In genomic region chr14:100554696-100555320, GRCh38 we compare ENCODE assay signal across 1 cellular context.
TF ChIP-seq lines count a peak whose summit lies in the region.

No MANE protein-coding gene starts in this region.

TF ChIP-seq in H1, 55 proteins besides CTCF, POLR2A, EP300 and RAD21:
- TF ChIP-seq CBX5 (IDR thresholded peaks at IDR 0.05; ENCODE audit: low read depth, low read length): no peak
- no peak for TF ChIP-seq KDM5A (IDR thresholded peaks at IDR 0.05; ENCODE audit: low read length)
- no peak for TF ChIP-seq GABPA (IDR thresholded peaks at IDR 0.05; ENCODE audit: borderline replicate concordance, insufficient read depth, low read length)
- no peak for TF ChIP-seq POU5F1 (IDR thresholded peaks at IDR 0.05; ENCODE audit: low read depth, low read length)
- no peak for TF ChIP-seq ATF3 (IDR thresholded peaks at IDR 0.05; ENCODE audit: insufficient read depth, low read depth, low read length)
- no peak for TF ChIP-seq EGR1 (IDR thresholded peaks at IDR 0.05; ENCODE audit: borderline replicate concordance, low read depth, low read length)
- TF ChIP-seq CTBP2 (IDR thresholded peaks at IDR 0.05; ENCODE audit: borderline replicate concordance, insufficient read depth, insufficient read length, low read length): no peak
